ENCODE assay signal across 20 cellular contexts in genomic region chr16:28513484-28514181, GRCh38. TPM values are rescaled to one million over a fixed set of nuclear protein-coding genes. Genes with fewer than 3 reads are reported as not detected.
"Had no signal": no experiment of that assay in that cellular context is flagged by ENCODE, and none has a peak within 500 bp of the region (broad histone marks: within the 10 kb centered on the region; RNA-seq: fewer than 3 reads in every experiment).

No MANE protein-coding gene starts in this region.

- H3K27ac Mint-ChIP-seq: activated CD8-positive, alpha-beta memory T cell treated with anti-CD3 and anti-CD28 coated beads, Interleukin-2, amount 10 ng/mL, durations not matched to agents 7 days and 5 days; activated naive CD8-positive, alpha-beta T cell treated with anti-CD3 and anti-CD28 coated beads for 36 hours; T-helper 2 cell treated with Interferon-gamma antibody and Interleukin-4, amounts not matched to agents 5 μg/mL and 100 μg/mL, for 36 hours had no signal

- H3K36me3 Mint-ChIP-seq: activated CD8-positive, alpha-beta memory T cell treated with anti-CD3 and anti-CD28 coated beads, Interleukin-2, amount 10 ng/mL, durations not matched to agents 7 days and 5 days; activated naive CD8-positive, alpha-beta T cell treated with anti-CD3 and anti-CD28 coated beads for 36 hours had no signal

- H3K4me3 ChIP-seq: esophagus squamous epithelium, prostate gland, sigmoid colon, suprapubic skin, upper lobe of left lung had no signal

- DNase-seq: activated CD8-positive, alpha-beta memory T cell treated with anti-CD3 and anti-CD28 coated beads, Interleukin-2, amount 10 ng/mL, durations not matched to agents 7 days and 5 days; activated gamma-delta T cell treated with Interleukin-2 at 50 U/mL for 16 hours; activated naive CD8-positive, alpha-beta T cell treated with anti-CD3 and anti-CD28 coated beads for 36 hours; activated T-cell treated with anti-CD3 and anti-CD28 coated beads, Interleukin-2, amount 50 U/mL, for 48 hours; esophagus squamous epithelium; foreskin fibroblast; head of caudate nucleus; left ventricle myocardium superior; sigmoid colon; stimulated activated CD4-positive, alpha-beta T cell treated with anti-CD3 and anti-CD28 coated beads, Interleukin-4, amount 100 ng/mL, for 1 hour; stimulated activated CD8-positive, alpha-beta memory T cell treated with anti-CD3 and anti-CD28 coated beads, Interleukin-4, amount 100 ng/mL, for 48 hours; stimulated activated naive CD8-positive, alpha-beta T cell treated with anti-CD3 and anti-CD28 coated beads, Interleukin-15, Interleukin-2, amounts not matched to agents 100 U/mL and 50 U/mL, for 24 hours; upper lobe of left lung had no signal

- H3K4me1 ChIP-seq: esophagus squamous epithelium, prostate gland, sigmoid colon, suprapubic skin, upper lobe of left lung had no signal

- ATAC-seq: activated CD4-positive, CD25-positive, alpha-beta regulatory T cell treated with anti-CD3 and anti-CD28 coated beads, Interleukin-2, amount 50 U/mL, for 24 hours; activated CD8-positive, alpha-beta memory T cell treated with anti-CD3 and anti-CD28 coated beads, Interleukin-2, amount 10 ng/mL, durations not matched to agents 7 days and 5 days; left ventricle myocardium superior; stimulated activated naive CD8-positive, alpha-beta T cell treated with anti-CD3 and anti-CD28 coated beads, Interleukin-15, Interleukin-2, amounts not matched to agents 100 U/mL and 50 U/mL, for 24 hours had no signal

- H3K27me3 ChIP-seq: esophagus squamous epithelium, sigmoid colon, suprapubic skin, upper lobe of left lung had no signal

- H3K27ac ChIP-seq: esophagus squamous epithelium, prostate gland, sigmoid colon, suprapubic skin, upper lobe of left lung had no signal

- H3K27me3 Mint-ChIP-seq: activated CD8-positive, alpha-beta memory T cell treated with anti-CD3 and anti-CD28 coated beads, Interleukin-2, amount 10 ng/mL, durations not matched to agents 7 days and 5 days; activated naive CD8-positive, alpha-beta T cell treated with anti-CD3 and anti-CD28 coated beads for 36 hours had no signal

- FAIRE-seq: colon, keratinocyte had no signal

- H3K9me3 ChIP-seq: esophagus squamous epithelium, prostate gland, sigmoid colon, suprapubic skin, upper lobe of left lung had no signal

- H3K4me3 Mint-ChIP-seq: activated CD8-positive, alpha-beta memory T cell treated with anti-CD3 and anti-CD28 coated beads, Interleukin-2, amount 10 ng/mL, durations not matched to agents 7 days and 5 days; activated naive CD8-positive, alpha-beta T cell treated with anti-CD3 and anti-CD28 coated beads for 36 hours; T-helper 2 cell treated with Interferon-gamma antibody and Interleukin-4, amounts not matched to agents 5 μg/mL and 100 μg/mL, for 36 hours had no signal

- H3K36me3 ChIP-seq: esophagus squamous epithelium, prostate gland, sigmoid colon, suprapubic skin, upper lobe of left lung had no signal

RNA-seq across cellular contexts. Expression of gene IL27, which starts 7.0 kb away (rescaled TPM):
- total RNA-seq: activated CD8-positive, alpha-beta memory T cell treated with anti-CD3 and anti-CD28 coated beads, Interleukin-2, amount 10 ng/mL, durations not matched to agents 7 days and 5 days; activated naive CD8-positive, alpha-beta T cell treated with anti-CD3 and anti-CD28 coated beads for 36 hours; esophagus squamous epithelium; left ventricle myocardium superior; mesenteric fat pad; prostate gland; sigmoid colon had no signal
- polyA plus RNA-seq: keratinocyte had no signal

RNA-seq across cellular contexts. Expression of gene NUPR1, which starts 25.1 kb away (rescaled TPM):
- total RNA-seq: activated CD8-positive, alpha-beta memory T cell treated with anti-CD3 and anti-CD28 coated beads, Interleukin-2, amount 10 ng/mL, durations not matched to agents 7 days and 5 days; activated naive CD8-positive, alpha-beta T cell treated with anti-CD3 and anti-CD28 coated beads for 36 hours had no signal
